In the genomic region with DNA sequence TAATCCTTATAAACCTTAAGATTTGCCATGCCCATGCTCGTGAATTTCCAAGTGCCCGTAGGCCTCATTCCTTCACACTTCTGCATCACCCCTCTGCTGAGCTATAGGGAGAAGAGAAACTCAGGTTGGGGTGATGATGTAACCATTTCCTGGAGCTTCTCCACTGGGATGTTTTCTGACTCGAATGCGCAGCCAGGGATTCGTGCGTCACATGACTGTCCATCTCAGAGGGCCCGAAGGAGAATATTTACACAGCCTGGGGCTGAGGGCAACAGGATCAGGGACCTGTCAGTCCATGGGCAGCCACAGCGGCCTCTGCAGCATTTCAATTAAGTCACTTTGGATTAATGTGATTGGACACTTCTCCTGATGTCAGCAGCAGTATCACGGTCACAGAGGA, we compare ENCODE assay signal across 4 cellular contexts. TPM values are rescaled to one million over a fixed set of nuclear protein-coding genes. Genes with fewer than 3 reads are reported as not detected.
"Had no signal": no experiment of that assay in that cellular context is flagged by ENCODE, and none has a peak within 500 bp of the region (broad histone marks: within the 10 kb centered on the region; RNA-seq: fewer than 3 reads in every experiment).

No MANE protein-coding gene starts in this region.

- H3K4me3 ChIP-seq: GM12878 had no signal

- DNase-seq: GDM1, GF-D8 had no signal

- ATAC-seq: GM12878 had no signal

RNA-seq across cellular contexts. Expression of a gene that starts 8.7 kb away (rescaled TPM):
- total RNA-seq: G401, GM12878 had no signal
- polyA plus RNA-seq: GM12878 had no signal

RNA-seq across cellular contexts. Expression of a gene that starts 12.6 kb away (rescaled TPM):
- total RNA-seq: G401, GM12878 had no signal
- polyA plus RNA-seq: GM12878 had no signal

RNA-seq across cellular contexts. Expression of a gene that starts 21.8 kb away (rescaled TPM):
- total RNA-seq: G401, GM12878 had no signal
- polyA plus RNA-seq: GM12878 had no signal
